In genomic region chr5:162593881-162594280, GRCh38 we compare ENCODE assay signal across 10 cellular contexts.
DNase-seq lines count a peak whose midpoint lies in the region; ATAC-seq and TF ChIP-seq lines count a peak whose summit lies in the region.
"Had no signal": no experiment of that assay in that cellular context is flagged by ENCODE, and none has a peak within 500 bp of the region (broad histone marks: within the 10 kb centered on the region; RNA-seq: fewer than 3 reads in every experiment).

No MANE protein-coding gene starts in this region.

- CTCF ChIA-PET in OCI-LY7 (lab: Charles Lee; ENCODE audit: unreplicated experiment) = no interaction called here

- no TSS peak for BruUV-seq in OCI-LY7 (replicated peaks; lab: Mats Ljungman, UMichigan)

- POLR2A ChIA-PET in OCI-LY7 (lab: Charles Lee) = no interaction called here

- TF ChIP-seq CTCF in GM12864 (IDR thresholded peaks at IDR 0.05; ENCODE audit: low read depth, low read length, missing control alignments) (peak; percentile 44), OCI-LY7 (conservative IDR thresholded peaks at IDR 0.05; ENCODE audit: low read length) (peak; percentile 68), kidney epithelial cell (IDR thresholded peaks at IDR 0.05; ENCODE audit: insufficient read depth, low read length, poor library complexity, severe bottlenecking) (peak; percentile 35)

- H3K4me3 ChIP-seq in GM12864 (ENCODE audit: low read depth, low read length) (no peak overlapping the region), OCI-LY7 (ENCODE audit: low read depth, low read length, poor library complexity, severe bottlenecking) (no peak overlapping the region), kidney epithelial cell (ENCODE audit: low read depth, low read length) (no peak overlapping the region)

- intact Hi-C loops in OCI-LY7 (cut with micrococcal nuclease; ENCODE audit: unreplicated experiment) (no loop called here), sciatic nerve (cut with DNase I) (no loop called here)

- no peaks in the 10 kb centered on the region for H3K9me3 ChIP-seq in OCI-LY7 (ENCODE audit: low read length)

- H3K36me3 ChIP-seq in OCI-LY7 (ENCODE audit: insufficient read depth, low read length) = no peaks in the 10 kb centered on the region
- no peaks in the 10 kb centered on the region for H3K36me3 ChIP-seq in kidney epithelial cell (ENCODE audit: control insufficient read depth, insufficient read depth, low read length)

- no peak overlapping the region for H3K27ac ChIP-seq in OCI-LY7 (ENCODE audit: low read depth, low read length, poor library complexity, severe bottlenecking)

- no peaks in the 10 kb centered on the region for H3K79me2 ChIP-seq in OCI-LY7 (ENCODE audit: insufficient read depth, low read depth, low read length)

- no peaks in the 10 kb centered on the region for H4K20me1 ChIP-seq in OCI-LY7 (ENCODE audit: insufficient read depth, low read length)

- H3K4me1 ChIP-seq in OCI-LY7 (ENCODE audit: insufficient read depth, low read length, poor library complexity, severe bottlenecking) = no peaks in the 10 kb centered on the region

- no peak overlapping the region for H3K4me2 ChIP-seq in OCI-LY7 (ENCODE audit: low read length)

- H2AFZ ChIP-seq in OCI-LY7 (ENCODE audit: low read length) = no peak overlapping the region

- ATAC-seq in GM21786 (IDR thresholded peaks at IDR 0.05; ENCODE audit: unreplicated experiment) (peak; percentile 71), sciatic nerve (no peak), GM21576 (IDR thresholded peaks at IDR 0.05; ENCODE audit: unreplicated experiment) (no peak)
- ATAC-seq: activated CD4-positive, alpha-beta T cell treated with anti-CD3 and anti-CD28 coated beads for 36 hours had no signal

- DNase-seq in GM12864 (ENCODE audit: low read depth) (no peak), OCI-LY7 (ENCODE audit: low spot score) (peak; percentile 1), kidney epithelial cell (ENCODE audit: low read depth) (no peak), sciatic nerve (ENCODE audit: low spot score) (no peak)
- no peak for DNase-seq in activated effector memory CD4-positive, alpha-beta T cell treated with Interleukin-2 at 50 U/mL for 16 hours
- DNase-seq in activated naive CD4-positive, alpha-beta T cell (lab: John Stamatoyannopoulos, UW) = no peak
- DNase-seq: activated CD4-positive, alpha-beta T cell treated with anti-CD3 and anti-CD28 coated beads for 36 hours; NCI-H510A treated with DMSO at 0.1 percent for 48 hours had no signal

- H3K27me3 ChIP-seq in kidney epithelial cell (ENCODE audit: control insufficient read depth, insufficient read depth, low read length) = no peaks in the 10 kb centered on the region

- no peaks in the 10 kb centered on the region for H3K9me2 ChIP-seq in OCI-LY7 (ENCODE audit: insufficient read depth, low read length)
